In the genomic region with DNA sequence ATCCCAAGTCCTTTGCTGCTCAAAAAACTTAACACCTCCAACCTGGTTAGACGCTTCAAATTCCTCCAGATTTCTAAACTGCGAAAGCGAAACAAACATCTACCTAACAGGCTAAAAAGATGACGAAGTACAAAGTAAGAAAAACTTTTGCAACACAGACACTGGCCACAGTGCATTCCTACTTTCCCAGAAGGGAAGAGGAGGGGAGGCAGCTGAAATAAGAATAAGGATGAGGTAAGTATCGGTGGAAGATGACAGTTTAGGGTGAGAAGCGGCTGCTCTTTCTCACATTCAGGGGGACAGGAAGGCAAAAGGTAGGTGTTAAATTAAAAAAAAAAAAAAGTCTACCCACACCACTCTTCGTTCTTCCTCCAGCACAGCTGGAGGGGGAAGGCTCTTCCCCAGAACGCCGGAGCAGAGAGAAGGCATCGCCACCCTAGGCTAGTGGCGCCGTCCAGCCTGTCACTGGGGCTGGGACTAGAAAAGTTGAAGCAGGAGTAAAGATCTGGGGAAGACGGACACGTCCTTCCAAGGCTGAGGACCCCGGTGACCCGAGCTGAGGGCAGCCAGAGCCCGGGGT, we compare ENCODE assay signal across 7 cellular contexts. TPM values are rescaled to one million over a fixed set of nuclear protein-coding genes. Genes with fewer than 3 reads are reported as not detected.
DNase-seq lines count a peak whose midpoint lies in the region; ATAC-seq and TF ChIP-seq lines count a peak whose summit lies in the region.

No MANE protein-coding gene starts in this region.

- peak overlapping the region; percentile 61 for H3K9ac ChIP-seq in parathyroid adenoma

- no peaks in the 10 kb centered on the region for H3K9me3 ChIP-seq in parathyroid adenoma (ENCODE audit: control insufficient read depth, low read length)

- peaks cover 40% of the 10 kb centered on the region for H3K79me2 ChIP-seq in parathyroid adenoma

- no peaks in the 10 kb centered on the region for H3K27me3 ChIP-seq in HL-60 (ENCODE audit: insufficient read depth, poor library complexity, severe bottlenecking)
- H3K27me3 ChIP-seq in parathyroid adenoma (ENCODE audit: control insufficient read depth, insufficient read depth, low read length): no peaks in the 10 kb centered on the region

- in situ Hi-C loops in G401 (cut with HindIII; ENCODE audit: low sequenced_read_pairs): no loop called here

- ATAC-seq in GM21390 (IDR thresholded peaks at IDR 0.05; ENCODE audit: unreplicated experiment): peak; percentile 22

- H3K4me3 ChIP-seq in GM08714 (ENCODE audit: low read length): peak overlapping the region; percentile 97
- peak overlapping the region; percentile 72 for H3K4me3 ChIP-seq in HL-60 (replicated peaks; ENCODE audit: insufficient read depth, low read length)
- peak overlapping the region; percentile 85 for H3K4me3 ChIP-seq in parathyroid adenoma (ENCODE audit: low read depth, low read length)

- peak overlapping the region; percentile 97 for H2AFZ ChIP-seq in parathyroid adenoma

- H3K36me3 ChIP-seq in parathyroid adenoma (ENCODE audit: control insufficient read depth, insufficient read depth, low read length): no peaks in the 10 kb centered on the region

- peaks cover 12% of the 10 kb centered on the region for H3K4me1 ChIP-seq in parathyroid adenoma

- H3K4me2 ChIP-seq in parathyroid adenoma (ENCODE audit: low read length): peak overlapping the region; percentile 72

- H3K27ac ChIP-seq in HL-60 (replicated peaks) (peak overlapping the region; percentile 73), parathyroid adenoma (peak overlapping the region; percentile 87)

- no peak for TF ChIP-seq CTCF in HL-60 (IDR thresholded peaks at IDR 0.05; ENCODE audit: insufficient read depth, low read length)
- no peak for TF ChIP-seq CTCF in parathyroid adenoma (IDR thresholded peaks at IDR 0.05)

- peak in 1 of 2 experiments; percentile 12 for DNase-seq in HL-60 (ENCODE audit: low read depth in 1 of 2, low spot score in 1 of 2)
- peak; percentile 15 for DNase-seq in activated T-helper 1 cell treated with Interleukin-2 at 50 U/mL for 16 hours (ENCODE audit: low read depth)
- DNase-seq in glomerular visceral epithelial cell (ENCODE audit: extremely low spot score): peak; percentile 46
- DNase-seq in G401 (ENCODE audit: low spot score): no peak

RNA-seq across cellular contexts. Expression of gene DNAJC1, which starts 0.9 kb away (rescaled TPM):
- total RNA-seq in G401 (2014; rRNA removed; shearing (Covaris generic)): 143 and 147 TPM in 2 replicates
